20 cellular contexts compared by ENCODE assay signal in genomic region chr22:45125198-45125597, GRCh38. TPM values are rescaled to one million over a fixed set of nuclear protein-coding genes. Genes with fewer than 3 reads are reported as not detected.
DNase-seq lines count a peak whose midpoint lies in the region; TF ChIP-seq lines count a peak whose summit lies in the region.
"Had no signal": no experiment of that assay in that cellular context is flagged by ENCODE, and none has a peak within 500 bp of the region (broad histone marks: within the 10 kb centered on the region; RNA-seq: fewer than 3 reads in every experiment).

No MANE protein-coding gene starts in this region.

- no peaks in the 10 kb centered on the region for H3K36me3 Mint-ChIP-seq in brain
- H3K36me3 Mint-ChIP-seq: CD4-positive, alpha-beta memory T cell had no signal

- H3K36me3 ChIP-seq in GM23248 (ENCODE audit: low read depth) (no peaks in the 10 kb centered on the region), smooth muscle cell (ENCODE audit: low read depth) (no peaks in the 10 kb centered on the region), Karpas-422 (ENCODE audit: insufficient read depth, low read length) (no peaks in the 10 kb centered on the region)
- H3K36me3 ChIP-seq: cardiac muscle cell, tibial artery had no signal

- no peaks in the 10 kb centered on the region for H4K20me1 ChIP-seq in GM23248 (ENCODE audit: insufficient read depth)
- H4K20me1 ChIP-seq in smooth muscle cell (ENCODE audit: low read depth), result no peaks in the 10 kb centered on the region
- no peaks in the 10 kb centered on the region for H4K20me1 ChIP-seq in Karpas-422 (ENCODE audit: insufficient read depth, low read depth, low read length)

- H3K27me3 ChIP-seq in GM23248 (replicated peaks; ENCODE audit: insufficient read depth), result no peaks in the 10 kb centered on the region
- H3K27me3 ChIP-seq in smooth muscle cell (ENCODE audit: low read depth), result no peaks in the 10 kb centered on the region
- H3K27me3 ChIP-seq in Karpas-422 (ENCODE audit: low read length), result no peaks in the 10 kb centered on the region
- H3K27me3 ChIP-seq: cardiac muscle cell had no signal

- H3K4me2 ChIP-seq in GM23248 (ENCODE audit: unreplicated experiment), result peak overlapping the region; percentile 62
- H3K4me2 ChIP-seq in smooth muscle cell, result peak overlapping the region; percentile 61
- H3K4me2 ChIP-seq in Karpas-422 (ENCODE audit: low read depth, low read length, poor library complexity, severe bottlenecking), result no peak overlapping the region

- 8 to 11% methylated on average over 8 of the region's 8 CpGs for WGBS in GM23248 (ENCODE audit: low coverage in 1 of 2, low lambda C conversion rate in 2 of 2, missing lambda C conversion rate in 2 of 2), 2 experiments
- 18% methylated on average over 8 of the region's 8 CpGs for WGBS in smooth muscle cell (ENCODE audit: low lambda C conversion rate)

- no peaks in the 10 kb centered on the region for H3K9me2 ChIP-seq in GM23248 (ENCODE audit: insufficient read depth)
- no peaks in the 10 kb centered on the region for H3K9me2 ChIP-seq in Karpas-422 (replicated peaks; ENCODE audit: insufficient read depth, low read length)

- peak; percentile 83 for DNase-seq in GM23248
- DNase-seq in islet precursor cell, result peak; percentile 80
- DNase-seq in smooth muscle cell (lab: John Stamatoyannopoulos, UW; ENCODE audit: unreplicated experiment), result no peak
- no peak for DNase-seq in DMS53 (lab: John Stamatoyannopoulos, UW)
- no peak for DNase-seq in NCI-H2029 treated with DMSO at 0.1 percent for 48 hours (lab: John Stamatoyannopoulos, UW)
- no peak for DNase-seq in Karpas-422
- no peak for DNase-seq in NCI-H69 (lab: John Stamatoyannopoulos, UW)
- DNase-seq: activated gamma-delta T cell; CD4-positive, alpha-beta memory T cell; endodermal cell; GF-D8; glutamatergic neuron; KG1; kidney; NCI-H1436; NCI-H446 treated with DMSO at 0.1 percent for 48 hours; stimulated activated CD4-positive, alpha-beta T cell treated with anti-CD3 and anti-CD28 coated beads, Interleukin-1b, Interleukin-23, amount 100 ng/mL, for 48 hours; tibial artery had no signal

- peaks cover 0 to 3% (median 0%) of the 10 kb centered on the region in 5 experiments for H3K9me3 Mint-ChIP-seq in brain
- H3K9me3 Mint-ChIP-seq: CD4-positive, alpha-beta memory T cell; endodermal cell had no signal

- H3K27me3 Mint-ChIP-seq in brain, result peaks cover 3% of the 10 kb centered on the region

- H3K4me3 ChIP-seq in GM23248, result peak overlapping the region; percentile 47
- H3K4me3 ChIP-seq in smooth muscle cell, result peak overlapping the region; percentile 2
- H3K4me3 ChIP-seq in Karpas-422 (ENCODE audit: low read length), result no peak overlapping the region
- H3K4me3 ChIP-seq: cardiac muscle cell, tibial artery had no signal

- peaks cover 35% of the 10 kb centered on the region for H3F3A ChIP-seq in GM23248 (ENCODE audit: insufficient read depth)
- H3F3A ChIP-seq in smooth muscle cell (ENCODE audit: low read depth), result peaks cover 7% of the 10 kb centered on the region

- peaks cover 27% of the 10 kb centered on the region for H3K4me1 ChIP-seq in GM23248 (ENCODE audit: insufficient read depth)
- peaks cover 16% of the 10 kb centered on the region for H3K4me1 ChIP-seq in smooth muscle cell (ENCODE audit: low read depth)
- H3K4me1 ChIP-seq in Karpas-422 (ENCODE audit: low read length), result no peaks in the 10 kb centered on the region
- H3K4me1 ChIP-seq: tibial artery had no signal

- peak overlapping the region in 4 of 5 experiments; percentile 23 to 80 (median 63) for H3K27ac Mint-ChIP-seq in brain
- H3K27ac Mint-ChIP-seq: endodermal cell had no signal

- H3K27ac ChIP-seq in GM23248 (peak overlapping the region; percentile 48), smooth muscle cell (ENCODE audit: low read depth) (peak overlapping the region; percentile 66), Karpas-422 (ENCODE audit: low read length) (no peak overlapping the region)
- H3K27ac ChIP-seq: cardiac muscle cell, tibial artery had no signal

- H3K4me1 Mint-ChIP-seq in brain, result peaks cover 18% of the 10 kb centered on the region

- H3K9ac ChIP-seq in GM23248 (peak overlapping the region; percentile 32; the same call in 1 of the 2 replicates), smooth muscle cell (ENCODE audit: low read depth) (peak overlapping the region; percentile 35), Karpas-422 (ENCODE audit: low read length) (no peak overlapping the region)

- H3K4me3 Mint-ChIP-seq in brain, result peak overlapping the region; percentile 46 to 75 (median 73)
- H3K4me3 Mint-ChIP-seq: CD4-positive, alpha-beta memory T cell; endodermal cell had no signal

- H2AFZ ChIP-seq in GM23248, result peak overlapping the region; percentile 71
- no peak overlapping the region for H2AFZ ChIP-seq in smooth muscle cell (ENCODE audit: low read depth)
- H2AFZ ChIP-seq in Karpas-422 (ENCODE audit: low read length), result no peak overlapping the region

- in situ Hi-C loops in GM23248 (cut with MboI), result no loop called here

- no peaks in the 10 kb centered on the region for H3K79me2 ChIP-seq in GM23248 (ENCODE audit: insufficient read depth)
- H3K79me2 ChIP-seq in smooth muscle cell (ENCODE audit: low read depth), result no peaks in the 10 kb centered on the region
- no peaks in the 10 kb centered on the region for H3K79me2 ChIP-seq in Karpas-422 (ENCODE audit: low read length)

- TF ChIP-seq CTCF in brain (conservative IDR thresholded peaks at IDR 0.05) (no peak), smooth muscle cell (IDR thresholded peaks at IDR 0.05; ENCODE audit: borderline replicate concordance, insufficient read depth, poor library complexity, severe bottlenecking) (no peak)

- H3K9me3 ChIP-seq in GM23248 (ENCODE audit: low read depth), result no peaks in the 10 kb centered on the region
- H3K9me3 ChIP-seq in smooth muscle cell (replicated peaks; ENCODE audit: low read depth), result no peaks in the 10 kb centered on the region
- H3K9me3 ChIP-seq in Karpas-422 (ENCODE audit: low read length), result no peaks in the 10 kb centered on the region
- H3K9me3 ChIP-seq: tibial artery had no signal

RNA-seq across cellular contexts. Expression of gene NUP50, which starts 38.5 kb away (rescaled TPM):
- total RNA-seq in GM23248 (2014; rRNA removed; shearing (Covaris generic)), result 30.8 and 91.7 TPM in 2 replicates
- polyA plus RNA-seq in GM23248 (2016; fragmentation: Nextera tagmentation; extraction: Ambion mirVana), result 21.1 and 22.3 TPM in 2 replicates
- 20.4 TPM for polyA plus RNA-seq in brain (ENCODE audit: insufficient read depth, low read depth, low replicate concordance)
- total RNA-seq in smooth muscle cell, result 21.0 and 33.5 TPM in 2 replicates
- 16.8 and 18.6 TPM in 2 replicates for polyA plus RNA-seq in smooth muscle cell
- total RNA-seq in Karpas-422 (2014; rRNA removed; shearing (Covaris generic); ENCODE audit: low replicate concordance), result 49.8 and 50.7 TPM in 2 replicates

Comparison
In these comparisons a context has a peak if more than half of its experiments do, and no peak if none do; other contexts are left out.
1. DNase-seq: peak in GM23248 (single experiment) and islet precursor cell (single experiment); none in smooth muscle cell (single experiment), DMS53 (single experiment), NCI-H2029 treated with DMSO at 0.1 percent for 48 hours (single experiment), Karpas-422 (single experiment) and NCI-H69 (single experiment).